In the genomic region with DNA sequence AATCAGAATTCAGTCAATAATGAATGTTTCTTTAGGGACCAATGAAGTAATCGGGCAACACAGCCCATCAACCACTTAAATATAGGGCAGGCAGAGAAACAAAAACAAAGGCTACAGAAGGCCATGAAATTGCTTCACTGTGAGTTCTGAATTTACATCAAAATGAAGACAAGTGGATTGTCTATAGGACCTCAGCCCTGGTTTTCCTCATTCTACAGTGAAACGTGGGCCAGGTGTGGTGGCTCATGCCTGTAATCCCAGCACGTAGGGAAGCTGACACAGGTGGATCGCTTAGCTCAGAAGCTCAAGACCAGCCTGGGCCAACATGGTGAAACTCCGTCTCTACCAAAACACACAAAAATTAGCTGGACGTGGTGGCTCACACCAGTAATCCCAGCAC, we compare ENCODE assay signal across 15 cellular contexts.
DNase-seq lines count a peak whose midpoint lies in the region; ATAC-seq and TF ChIP-seq lines count a peak whose summit lies in the region.
"Had no signal": no experiment of that assay in that cellular context is flagged by ENCODE, and none has a peak within 500 bp of the region (broad histone marks: within the 10 kb centered on the region; RNA-seq: fewer than 3 reads in every experiment).

No MANE protein-coding gene starts in this region.

- TF ChIP-seq CTCF in natural killer cell (IDR thresholded peaks at IDR 0.05) (no peak), GM20000 (IDR thresholded peaks at IDR 0.05; ENCODE audit: extremely low read depth, missing control alignments) (no peak)

- peaks cover 69 to 98% (median 85%) of the 10 kb centered on the region in 3 donors for H3K4me1 Mint-ChIP-seq in CD8-positive, alpha-beta memory T cell
- H3K4me1 Mint-ChIP-seq in IgD-negative memory B cell = peaks cover 8 to 14% (median 10%) of the 10 kb centered on the region in 3 donors
- H3K4me1 Mint-ChIP-seq in effector memory CD8-positive, alpha-beta T cell (ENCODE audit: low read depth in 2 of 2) = peaks cover 48 to 62% of the 10 kb centered on the region in 2 donors
- H3K4me1 Mint-ChIP-seq in natural killer cell = peaks cover 65 to 68% of the 10 kb centered on the region in 2 donors

- no peaks in the 10 kb centered on the region for H3K9me3 ChIP-seq in CD8-positive, alpha-beta memory T cell (ENCODE audit: low read length)
- H3K9me3 ChIP-seq: HAP-1 had no signal

- no peak for DNase-seq in CD8-positive, alpha-beta memory T cell
- no peak for DNase-seq in effector memory CD8-positive, alpha-beta T cell
- DNase-seq in natural killer cell (no peak), GM20000 (ENCODE audit: low spot score) (no peak), COLO829 (ENCODE audit: low spot score) (no peak), amygdala (lab: John Stamatoyannopoulos, UW) (no peak)
- DNase-seq: COR-L47; MV-4-11; NCI-H187 treated with DMSO at 0.1 percent for 48 hours; NCI-H446; NK-92 treated with Interleukin-12 subunit alpha and Interleukin-12 subunit beta, amount 100 ng/mL, for 24 hours; SHP77 treated with DMSO at 0.1 percent for 48 hours had no signal

- peak overlapping the region; percentile 36 to 97 (median 79) for H3K27ac Mint-ChIP-seq in CD8-positive, alpha-beta memory T cell
- peak overlapping the region in 2 of 3 donors; percentile 59 to 72 for H3K27ac Mint-ChIP-seq in IgD-negative memory B cell
- H3K27ac Mint-ChIP-seq in effector memory CD8-positive, alpha-beta T cell = peak overlapping the region; percentile 74 to 96
- H3K27ac Mint-ChIP-seq in natural killer cell = peak overlapping the region; percentile 85 to 97

- CTCF ChIA-PET in CD8-positive, alpha-beta memory T cell (lab: Charles Lee) = interaction anchor here (0.8 to 1.8 kb wide), 2 partner anchors 11 to 49 kb away, joined by 3 to 6 read pairs; no protein-coding TSS in a partner anchor

- H3K4me3 ChIP-seq in CD8-positive, alpha-beta memory T cell (ENCODE audit: low read length) = no peak overlapping the region
- H3K4me3 ChIP-seq: HAP-1 had no signal

- no peak overlapping the region for H3K27ac ChIP-seq in CD8-positive, alpha-beta memory T cell (ENCODE audit: low read depth, low read length)
- H3K27ac ChIP-seq: HL-60 had no signal

- POLR2A ChIA-PET in CD8-positive, alpha-beta memory T cell (lab: Charles Lee) = no interaction called here

- peaks cover 9% of the 10 kb centered on the region for H3K36me3 ChIP-seq in CD8-positive, alpha-beta memory T cell (ENCODE audit: insufficient read depth, low read length)
- H3K36me3 ChIP-seq: HAP-1 had no signal

- intact Hi-C loops in natural killer cell (cut with micrococcal nuclease) = loop anchor here (5.0 kb wide), 1 partner anchor 49 kb away; no protein-coding TSS in a partner anchor

- no peaks in the 10 kb centered on the region for H3K9me3 Mint-ChIP-seq in CD8-positive, alpha-beta memory T cell
- H3K9me3 Mint-ChIP-seq in IgD-negative memory B cell (no peaks in the 10 kb centered on the region), natural killer cell (no peaks in the 10 kb centered on the region)
- H3K9me3 Mint-ChIP-seq in effector memory CD8-positive, alpha-beta T cell = no peaks in the 10 kb centered on the region

- H3K27me3 Mint-ChIP-seq in CD8-positive, alpha-beta memory T cell = no peaks in the 10 kb centered on the region
- no peaks in the 10 kb centered on the region for H3K27me3 Mint-ChIP-seq in IgD-negative memory B cell
- H3K27me3 Mint-ChIP-seq in effector memory CD8-positive, alpha-beta T cell = no peaks in the 10 kb centered on the region
- no peaks in the 10 kb centered on the region for H3K27me3 Mint-ChIP-seq in natural killer cell (ENCODE audit: low read depth in 2 of 2)

- no peaks in the 10 kb centered on the region for H3K27me3 ChIP-seq in CD8-positive, alpha-beta memory T cell (ENCODE audit: insufficient read depth, low read length, poor library complexity, severe bottlenecking)

- H3K36me3 Mint-ChIP-seq in CD8-positive, alpha-beta memory T cell = peaks cover 3 to 31% (median 6%) of the 10 kb centered on the region in 3 donors
- H3K36me3 Mint-ChIP-seq in IgD-negative memory B cell = no peaks in the 10 kb centered on the region
- H3K36me3 Mint-ChIP-seq in effector memory CD8-positive, alpha-beta T cell (ENCODE audit: insufficient read depth) = peaks cover 21% of the 10 kb centered on the region
- H3K36me3 Mint-ChIP-seq in natural killer cell = peaks cover 10% of the 10 kb centered on the region

- peak overlapping the region in 1 of 7 donors; percentile 50 for H3K4me3 Mint-ChIP-seq in CD8-positive, alpha-beta memory T cell
- no peak overlapping the region for H3K4me3 Mint-ChIP-seq in IgD-negative memory B cell
- H3K4me3 Mint-ChIP-seq in effector memory CD8-positive, alpha-beta T cell = peak overlapping the region; percentile 34
- no peak overlapping the region for H3K4me3 Mint-ChIP-seq in natural killer cell

- no peak for ATAC-seq in effector memory CD8-positive, alpha-beta T cell (replicated peaks)
- no peak for ATAC-seq in natural killer cell

- H3K4me1 ChIP-seq in CD8-positive, alpha-beta memory T cell (ENCODE audit: insufficient read depth, low read length) = peaks cover 51% of the 10 kb centered on the region

Comparison
In these comparisons a context has a peak if more than half of its experiments do, and no peak if none do; other contexts are left out.
1. H3K4me3 Mint-ChIP-seq: peak in effector memory CD8-positive, alpha-beta T cell (2 of 2); none in IgD-negative memory B cell (0 of 4) and natural killer cell (single experiment).
2. Peak in every context shown above with its lines, with median percentiles within 50 percentile points of each other: H3K27ac Mint-ChIP-seq.